Comparison of ENCODE assay signal across 17 cellular contexts in the genomic region with DNA sequence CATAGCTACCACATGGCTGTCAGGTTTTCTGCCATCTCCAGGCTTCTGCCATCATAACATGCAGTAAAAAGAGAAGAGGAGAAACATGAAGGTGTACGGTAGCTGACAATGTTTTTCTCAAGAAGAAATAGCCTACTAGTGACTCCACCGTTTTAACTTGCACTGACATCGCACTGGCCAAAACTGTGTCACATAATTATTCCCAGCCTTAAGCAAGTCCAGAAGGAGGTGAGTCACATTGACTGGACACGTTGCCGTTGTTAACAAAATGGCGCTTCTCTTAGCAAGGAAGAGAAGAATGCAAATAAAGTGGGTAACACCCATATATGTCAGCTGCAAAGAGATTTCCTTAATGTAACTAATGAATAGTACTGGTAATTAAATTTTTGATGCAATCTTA.
DNase-seq lines count a peak whose midpoint lies in the region; ATAC-seq and TF ChIP-seq lines count a peak whose summit lies in the region.
"Had no signal": no experiment of that assay in that cellular context is flagged by ENCODE, and none has a peak within 500 bp of the region (broad histone marks: within the 10 kb centered on the region; RNA-seq: fewer than 3 reads in every experiment).

No MANE protein-coding gene starts in this region.

- H3K9me3 ChIP-seq in GM23248 (ENCODE audit: low read depth): no peaks in the 10 kb centered on the region
- H3K9me3 ChIP-seq: BLaER1 treated with 17β-estradiol and CSF1 and Interleukin-3, amounts not matched to agents 10 nM and 100 nM had no signal

- no peaks in the 10 kb centered on the region for H3K4me1 Mint-ChIP-seq in activated T-helper 1 cell treated with anti-CD3 and anti-CD28 coated beads, Interleukin-12 subunit alpha, Interleukin-12 subunit beta, Interleukin-2, Interleukin-4 antibody, amounts not matched to agents 30 ng/mL and 10 ng/mL and 1 ng/mL, durations not matched to agents 14 hours and 24 hours and 36 hours (ENCODE audit: low read depth)

- no peaks in the 10 kb centered on the region for H3K9me2 ChIP-seq in GM23248 (ENCODE audit: insufficient read depth)

- no peak overlapping the region for H3K4me3 Mint-ChIP-seq in activated T-helper 1 cell treated with anti-CD3 and anti-CD28 coated beads, Interleukin-12 subunit alpha, Interleukin-12 subunit beta, Interleukin-2, Interleukin-4 antibody, amounts not matched to agents 30 ng/mL and 10 ng/mL and 1 ng/mL, durations not matched to agents 14 hours and 24 hours and 36 hours

- no peak for ATAC-seq in GM18868 (IDR thresholded peaks at IDR 0.05; ENCODE audit: unreplicated experiment)
- ATAC-seq: SK-N-SH treated with all-trans-retinoic acid at 6 μM for 48 hours had no signal

- H3K4me1 ChIP-seq in GM23248 (ENCODE audit: insufficient read depth): 0 out of 2 replicates have a peak, but pooled peaks cover 5% of the 10 kb centered on the region
- H3K4me1 ChIP-seq: BLaER1 treated with 17β-estradiol and CSF1 and Interleukin-3, amounts not matched to agents 10 nM and 100 nM had no signal

- H3K9ac ChIP-seq in GM23248: no peak overlapping the region; the same call in 1 of the 2 replicates
- H3K9ac ChIP-seq: BLaER1 treated with 17β-estradiol and CSF1 and Interleukin-3, amounts not matched to agents 10 nM and 100 nM had no signal

- H2AFZ ChIP-seq in GM23248: peak overlapping the region; percentile 67

- no peaks in the 10 kb centered on the region for H3K27me3 ChIP-seq in GM23248 (replicated peaks; ENCODE audit: insufficient read depth)
- H3K27me3 ChIP-seq: BLaER1 treated with 17β-estradiol and CSF1 and Interleukin-3, amounts not matched to agents 10 nM and 100 nM had no signal

- H3K4me2 ChIP-seq in GM23248 (ENCODE audit: unreplicated experiment): peak overlapping the region; percentile 54
- H3K4me2 ChIP-seq: BLaER1 treated with 17β-estradiol and CSF1 and Interleukin-3, amounts not matched to agents 10 nM and 100 nM had no signal

- no peaks in the 10 kb centered on the region for H4K20me1 ChIP-seq in GM23248 (ENCODE audit: insufficient read depth)
- H4K20me1 ChIP-seq: BLaER1 treated with 17β-estradiol and CSF1 and Interleukin-3, amounts not matched to agents 10 nM and 100 nM had no signal

- no peak overlapping the region for H3K27ac Mint-ChIP-seq in activated T-helper 1 cell treated with anti-CD3 and anti-CD28 coated beads, Interleukin-12 subunit alpha, Interleukin-12 subunit beta, Interleukin-2, Interleukin-4 antibody, amounts not matched to agents 30 ng/mL and 10 ng/mL and 1 ng/mL, durations not matched to agents 14 hours and 24 hours and 36 hours

- H3K36me3 Mint-ChIP-seq in activated T-helper 1 cell treated with anti-CD3 and anti-CD28 coated beads, Interleukin-12 subunit alpha, Interleukin-12 subunit beta, Interleukin-2, Interleukin-4 antibody, amounts not matched to agents 30 ng/mL and 10 ng/mL and 1 ng/mL, durations not matched to agents 14 hours and 24 hours and 36 hours (ENCODE audit: low read depth): no peaks in the 10 kb centered on the region

- intact Hi-C loops in activated T-helper 1 cell treated with anti-CD3 and anti-CD28 coated beads, Interleukin-12 subunit alpha, Interleukin-12 subunit beta, Interleukin-2, Interleukin-4 antibody, amounts not matched to agents 30 ng/mL and 10 ng/mL and 1 ng/mL, durations not matched to agents 14 hours and 24 hours and 36 hours (cut with micrococcal nuclease): no loop called here

- 0 out of 2 replicates have a peak, but pooled peaks cover 3% of the 10 kb centered on the region for H3F3A ChIP-seq in GM23248 (ENCODE audit: insufficient read depth)

- H3K27me3 Mint-ChIP-seq in activated T-helper 1 cell treated with anti-CD3 and anti-CD28 coated beads, Interleukin-12 subunit alpha, Interleukin-12 subunit beta, Interleukin-2, Interleukin-4 antibody, amounts not matched to agents 30 ng/mL and 10 ng/mL and 1 ng/mL, durations not matched to agents 14 hours and 24 hours and 36 hours (ENCODE audit: insufficient read depth): no peaks in the 10 kb centered on the region

- no peaks in the 10 kb centered on the region for H3K79me2 ChIP-seq in GM23248 (ENCODE audit: insufficient read depth)

- no peak overlapping the region for H3K4me3 ChIP-seq in AG09309 (ENCODE audit: control insufficient read depth, low read depth, low read length)
- peak overlapping the region; percentile 33 for H3K4me3 ChIP-seq in GM23248
- H3K4me3 ChIP-seq: BLaER1 treated with 17β-estradiol and CSF1 and Interleukin-3, amounts not matched to agents 10 nM and 100 nM had no signal

- in situ Hi-C loops in GM23248 (cut with MboI): no loop called here

- WGBS in GM23248 (ENCODE audit: low coverage in 1 of 2, low lambda C conversion rate in 2 of 2, missing lambda C conversion rate in 2 of 2), 2 experiments: 21 to 27% methylated on average over 6 of the region's 6 CpGs

- no peak for TF ChIP-seq CTCF in AG09309 (IDR thresholded peaks at IDR 0.05; ENCODE audit: control insufficient read depth, insufficient read depth, low read depth, low read length, missing control alignments)

- peak overlapping the region; percentile 47 for H3K27ac ChIP-seq in GM23248
- H3K27ac ChIP-seq: BLaER1 treated with 17β-estradiol and CSF1 and Interleukin-3, amounts not matched to agents 10 nM and 100 nM had no signal

- no peaks in the 10 kb centered on the region for H3K9me3 Mint-ChIP-seq in activated T-helper 1 cell treated with anti-CD3 and anti-CD28 coated beads, Interleukin-12 subunit alpha, Interleukin-12 subunit beta, Interleukin-2, Interleukin-4 antibody, amounts not matched to agents 30 ng/mL and 10 ng/mL and 1 ng/mL, durations not matched to agents 14 hours and 24 hours and 36 hours

- H3K36me3 ChIP-seq in GM23248 (ENCODE audit: low read depth): no peaks in the 10 kb centered on the region
- H3K36me3 ChIP-seq: BLaER1 treated with 17β-estradiol and CSF1 and Interleukin-3, amounts not matched to agents 10 nM and 100 nM had no signal

- peak; percentile 3 for DNase-seq in AG09309 (ENCODE audit: low read depth)
- DNase-seq in GM23248: peak; percentile 76
- peak; percentile 4 for DNase-seq in amniotic epithelial cell (ENCODE audit: low read depth)
- DNase-seq in fibroblast of peridontal ligament (ENCODE audit: extremely low read depth): peak; percentile 31
- no peak for DNase-seq in activated T-helper 1 cell treated with anti-CD3 and anti-CD28 coated beads, Interleukin-12 subunit alpha, Interleukin-12 subunit beta, Interleukin-2, Interleukin-4 antibody, amounts not matched to agents 30 ng/mL and 10 ng/mL and 1 ng/mL, durations not matched to agents 14 hours and 24 hours and 36 hours (ENCODE audit: low spot score)
- no peak for DNase-seq in NCI-H187 (lab: John Stamatoyannopoulos, UW)
- no peak for DNase-seq in AML-193 (lab: John Stamatoyannopoulos, UW)
- DNase-seq: KG1, NCI-H1092, NCI-H187 treated with DMSO at 0.1 percent for 48 hours, NCI-H2171 treated with DMSO at 0.1 percent for 48 hours, NCI-H510A, NCI-H82, Right ventricle myocardium superior had no signal

Comparison
In these comparisons a context has a peak if more than half of its experiments do, and no peak if none do; other contexts are left out.
1. DNase-seq: peak in AG09309 (single experiment), GM23248 (single experiment), amniotic epithelial cell (single experiment) and fibroblast of peridontal ligament (single experiment); none in activated T-helper 1 cell treated with anti-CD3 and anti-CD28 coated beads, Interleukin-12 subunit alpha, Interleukin-12 subunit beta, Interleukin-2, Interleukin-4 antibody, amounts not matched to agents 30 ng/mL and 10 ng/mL and 1 ng/mL, durations not matched to agents 14 hours and 24 hours and 36 hours (single experiment), NCI-H187 (0 of 2) and AML-193 (0 of 2).